Comparison of ENCODE assay signal across 18 cellular contexts in genomic region chr13:51760592-51760991, GRCh38. TPM values are rescaled to one million over a fixed set of nuclear protein-coding genes. Genes with fewer than 3 reads are reported as not detected.
DNase-seq lines count a peak whose midpoint lies in the region; ATAC-seq and TF ChIP-seq lines count a peak whose summit lies in the region.
"Had no signal": no experiment of that assay in that cellular context is flagged by ENCODE, and none has a peak within 500 bp of the region (broad histone marks: within the 10 kb centered on the region; RNA-seq: fewer than 3 reads in every experiment).

No MANE protein-coding gene starts in this region.

- CTCF ChIA-PET in WTC11 (lab: Charles Lee): no interaction called here
- CTCF ChIA-PET in activated naive CD4-positive, alpha-beta T cell treated with anti-CD3 and anti-CD28 coated beads, Interleukin-2, amount 10 ng/mL, durations not matched to agents 7 days and 5 days (lab: Charles Lee): interaction anchor here (0.7 kb wide), 1 partner anchor 55 kb away, joined by 3 read pairs; no protein-coding TSS in a partner anchor

- H3K9me3 ChIP-seq in smooth muscle cell (replicated peaks; ENCODE audit: low read depth) (no peaks in the 10 kb centered on the region), heart left ventricle (no peaks in the 10 kb centered on the region)
- H3K9me3 ChIP-seq: adrenal gland, right atrium auricular region had no signal

- no peaks in the 10 kb centered on the region for H3K36me3 ChIP-seq in smooth muscle cell (ENCODE audit: low read depth)
- H3K36me3 ChIP-seq in heart left ventricle: peaks cover 0 to 74% (median 52%) of the 10 kb centered on the region in 9 donors

- H3K4me1 ChIP-seq in smooth muscle cell (ENCODE audit: low read depth): peaks cover 4% of the 10 kb centered on the region
- H3K4me1 ChIP-seq in heart left ventricle: peaks cover 0 to 20% (median 16%) of the 10 kb centered on the region in 12 donors
- H3K4me1 ChIP-seq: foreskin keratinocyte had no signal

- peak overlapping the region; percentile 47 for H3K4me3 ChIP-seq in retinal pigment epithelial cell (ENCODE audit: low read length)
- H3K4me3 ChIP-seq in smooth muscle cell: no peak overlapping the region
- no peak overlapping the region for H3K4me3 ChIP-seq in heart left ventricle
- H3K4me3 ChIP-seq: adrenal gland, right atrium auricular region had no signal

- H3K4me1 Mint-ChIP-seq in WTC11: no peaks in the 10 kb centered on the region
- peaks cover 23% of the 10 kb centered on the region for H3K4me1 Mint-ChIP-seq in activated naive CD4-positive, alpha-beta T cell treated with anti-CD3 and anti-CD28 coated beads, Interleukin-2, amount 10 ng/mL, durations not matched to agents 7 days and 5 days

- H3K27ac Mint-ChIP-seq in WTC11: 0 out of 2 replicates have a peak overlapping the region, but pooled peaks have one; percentile 12
- no peak overlapping the region for H3K27ac Mint-ChIP-seq in activated naive CD4-positive, alpha-beta T cell treated with anti-CD3 and anti-CD28 coated beads, Interleukin-2, amount 10 ng/mL, durations not matched to agents 7 days and 5 days
- H3K27ac Mint-ChIP-seq: T-cell had no signal

- H3K36me3 Mint-ChIP-seq in WTC11: peaks cover 39% of the 10 kb centered on the region; the same call in 1 of the 2 replicates
- H3K36me3 Mint-ChIP-seq in activated naive CD4-positive, alpha-beta T cell treated with anti-CD3 and anti-CD28 coated beads, Interleukin-2, amount 10 ng/mL, durations not matched to agents 7 days and 5 days: peaks cover 31% of the 10 kb centered on the region

- intact Hi-C loops in heart left ventricle (cut with DNase I): loop anchor here in 2 of 10 donors (10.0 kb wide), 1 partner anchor 176 kb away; the partner anchor contains the start of gene WDFY2 (in 2 of the 2)

- whole genome bisulfite sequencing in smooth muscle cell (ENCODE audit: low lambda C conversion rate): 95% methylated on average over 12 of the region's 12 CpGs
- WGBS in heart left ventricle, 4 donors: 92 to 96% (median 93%) methylated on average over 12 of the region's 12 CpGs

- no peaks in the 10 kb centered on the region for H3K79me2 ChIP-seq in smooth muscle cell (ENCODE audit: low read depth)

- DNase-seq in Ammon's horn (ENCODE audit: low spot score) (peak; percentile 89), WTC11 (ENCODE audit: low spot score) (no peak), hippocampal formation (lab: John Stamatoyannopoulos, UW) (peak; percentile 55 to 77), retinal pigment epithelial cell (ENCODE audit: low read depth) (peak; percentile 80), smooth muscle cell (lab: John Stamatoyannopoulos, UW; ENCODE audit: unreplicated experiment) (no peak), NCI-H748 (lab: John Stamatoyannopoulos, UW; ENCODE audit: unreplicated experiment) (no peak), heart left ventricle (no peak)
- no peak for DNase-seq in activated naive CD4-positive, alpha-beta T cell treated with anti-CD3 and anti-CD28 coated beads, Interleukin-2, amount 10 ng/mL, durations not matched to agents 7 days and 5 days
- DNase-seq: activated T-cell treated with anti-CD3 and anti-CD28 coated beads, Interleukin-2, amount 50 U/mL, for 24 hours; adrenal gland; foreskin keratinocyte; GF-D8; GOT3; KG1; NCI-H69; stimulated activated CD4-positive, alpha-beta T cell treated with anti-CD3 and anti-CD28 coated beads, Interleukin-4, amount 100 ng/mL, for 24 hours; T-cell had no signal

- H3K27me3 Mint-ChIP-seq in WTC11 (ENCODE audit: low read depth): no peaks in the 10 kb centered on the region
- no peaks in the 10 kb centered on the region for H3K27me3 Mint-ChIP-seq in activated naive CD4-positive, alpha-beta T cell treated with anti-CD3 and anti-CD28 coated beads, Interleukin-2, amount 10 ng/mL, durations not matched to agents 7 days and 5 days
- H3K27me3 Mint-ChIP-seq: activated T-cell treated with anti-CD3 and anti-CD28 coated beads, Interleukin-2, amount 50 U/mL, for 24 hours; T-cell had no signal

- H3K4me3 Mint-ChIP-seq in WTC11: no peak overlapping the region
- H3K4me3 Mint-ChIP-seq in activated naive CD4-positive, alpha-beta T cell treated with anti-CD3 and anti-CD28 coated beads, Interleukin-2, amount 10 ng/mL, durations not matched to agents 7 days and 5 days: no peak overlapping the region
- H3K4me3 Mint-ChIP-seq: activated T-cell treated with anti-CD3 and anti-CD28 coated beads, Interleukin-2, amount 50 U/mL, for 24 hours; T-cell had no signal

- no peak for ATAC-seq in WTC11
- ATAC-seq in heart left ventricle: no peak
- ATAC-seq: foreskin keratinocyte, T-cell had no signal

- no peaks in the 10 kb centered on the region for H3K9me3 Mint-ChIP-seq in WTC11
- no peaks in the 10 kb centered on the region for H3K9me3 Mint-ChIP-seq in activated naive CD4-positive, alpha-beta T cell treated with anti-CD3 and anti-CD28 coated beads, Interleukin-2, amount 10 ng/mL, durations not matched to agents 7 days and 5 days
- H3K9me3 Mint-ChIP-seq: activated T-cell treated with anti-CD3 and anti-CD28 coated beads, Interleukin-2, amount 50 U/mL, for 24 hours; T-cell had no signal

- H2AFZ ChIP-seq in smooth muscle cell (ENCODE audit: low read depth): no peak overlapping the region

- no peak for TF ChIP-seq CTCF in WTC11 (IDR thresholded peaks at IDR 0.05)
- TF ChIP-seq CTCF in retinal pigment epithelial cell (conservative IDR thresholded peaks at IDR 0.05; ENCODE audit: low read depth, low read length): no peak
- no peak for TF ChIP-seq CTCF in smooth muscle cell (IDR thresholded peaks at IDR 0.05; ENCODE audit: borderline replicate concordance, insufficient read depth, poor library complexity, severe bottlenecking)
- TF ChIP-seq CTCF in heart left ventricle (IDR thresholded peaks at IDR 0.05): no peak

- H3F3A ChIP-seq in smooth muscle cell (ENCODE audit: low read depth): peaks cover 7% of the 10 kb centered on the region

- no peak overlapping the region for H3K4me2 ChIP-seq in smooth muscle cell

- POLR2A ChIA-PET in WTC11 (lab: Charles Lee): no interaction called here

- H4K20me1 ChIP-seq in smooth muscle cell (ENCODE audit: low read depth): no peaks in the 10 kb centered on the region

- no peak for TF ChIP-seq POLR2A in heart left ventricle (IDR thresholded peaks at IDR 0.05)

- H3K9ac ChIP-seq in smooth muscle cell (ENCODE audit: low read depth): no peak overlapping the region

- no peaks in the 10 kb centered on the region for H3K27me3 ChIP-seq in smooth muscle cell (ENCODE audit: low read depth)
- H3K27me3 ChIP-seq in heart left ventricle: no peaks in the 10 kb centered on the region
- H3K27me3 ChIP-seq: adrenal gland, foreskin keratinocyte, right atrium auricular region had no signal

- H3K27ac ChIP-seq in smooth muscle cell (ENCODE audit: low read depth): no peak overlapping the region
- H3K27ac ChIP-seq in heart left ventricle: no peak overlapping the region
- H3K27ac ChIP-seq: adrenal gland, foreskin keratinocyte, right atrium auricular region had no signal

TF ChIP-seq in WTC11, 78 proteins besides CTCF, POLR2A, EP300 and RAD21:
- TF ChIP-seq ZMAT4 (CRISPR knock-in tag; IDR thresholded peaks at IDR 0.05) (no peak), ERG (CRISPR knock-in tag; IDR thresholded peaks at IDR 0.05) (no peak), TP53 (CRISPR knock-in tag; IDR thresholded peaks at IDR 0.05) (no peak), FOXJ3 (CRISPR knock-in tag; IDR thresholded peaks at IDR 0.05; ENCODE audit: borderline replicate concordance) (no peak), ESRRA (CRISPR knock-in tag; IDR thresholded peaks at IDR 0.05; ENCODE audit: borderline replicate concordance) (no peak)
TF ChIP-seq in WTC11: peak in this region for 0.

RNA-seq across cellular contexts. Expression of gene DHRS12, which starts 43.4 kb away (rescaled TPM):
- 10.2 to 14.8 TPM (median 12.9 TPM) in 3 replicates for total RNA-seq in WTC11 (2021)
- 4.3 and 5.7 TPM in 2 replicates for total RNA-seq in smooth muscle cell
- 9.8 and 9.9 TPM in 2 replicates for polyA plus RNA-seq in smooth muscle cell
- total RNA-seq in heart left ventricle: 10 to 100 TPM in 7 of 9 donors, 1 to 10 TPM in 2; 4.8 to 13.1 (median 12.1) TPM
- 10 to 100 TPM in 1 of 2 donors, 1 to 10 TPM in 1; 3.9 to 13.9 TPM for polyA plus RNA-seq in heart left ventricle

Comparison
In these comparisons a context has a peak if more than half of its experiments do, and no peak if none do; other contexts are left out.
1. DNase-seq: peak in Ammon's horn (single experiment), hippocampal formation (2 of 2) and retinal pigment epithelial cell (single experiment); none in WTC11 (single experiment), activated naive CD4-positive, alpha-beta T cell treated with anti-CD3 and anti-CD28 coated beads, Interleukin-2, amount 10 ng/mL, durations not matched to agents 7 days and 5 days (single experiment), smooth muscle cell (single experiment), NCI-H748 (single experiment) and heart left ventricle (0 of 5).